In the genomic region with DNA sequence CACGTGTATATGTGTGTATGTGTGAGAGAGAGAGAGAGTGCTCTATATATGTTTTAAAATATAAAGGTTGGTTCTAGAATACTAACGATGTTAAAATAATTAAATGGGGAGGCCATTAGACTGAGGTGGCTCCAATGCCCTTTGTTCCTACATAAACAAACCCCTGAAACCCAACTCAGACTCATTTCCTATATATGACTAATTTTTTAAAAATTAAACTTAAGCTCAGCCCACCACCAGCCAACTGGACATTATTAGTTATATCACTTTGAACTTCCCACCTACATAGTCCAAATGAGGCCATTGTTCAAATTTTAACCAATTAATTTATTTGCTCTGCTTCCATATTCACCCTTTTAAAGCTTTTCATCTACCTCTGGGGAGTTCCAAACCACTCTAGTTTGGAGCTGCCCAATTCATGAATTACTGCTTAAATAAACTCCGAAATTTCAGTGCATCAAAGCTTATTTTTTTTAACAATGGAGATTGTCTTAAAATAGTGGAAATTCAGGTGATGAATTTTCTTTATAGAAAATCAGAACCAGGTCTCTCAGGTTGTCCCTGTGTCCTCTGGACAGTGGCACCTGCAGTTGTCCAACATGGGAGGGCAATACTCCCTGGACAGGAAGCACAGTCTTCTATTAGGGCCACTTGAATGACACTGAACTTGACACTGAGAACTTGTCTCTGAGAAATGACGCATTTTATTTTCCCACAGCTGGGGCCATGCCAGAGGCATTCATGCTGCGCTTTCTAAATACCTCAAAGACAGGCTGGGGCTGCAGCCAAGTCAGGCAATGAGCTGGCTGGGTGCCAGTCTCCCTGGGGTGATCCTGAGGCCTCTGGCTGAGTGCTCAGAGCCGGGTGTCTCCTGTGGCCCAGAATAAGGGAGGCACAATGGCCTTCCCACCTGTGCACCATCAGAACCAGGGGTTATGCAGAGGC, we compare ENCODE assay signal across 8 cellular contexts.
DNase-seq lines count a peak whose midpoint lies in the region; ATAC-seq and TF ChIP-seq lines count a peak whose summit lies in the region.

No MANE protein-coding gene starts in this region.

- no peaks in the 10 kb centered on the region for H3K27me3 ChIP-seq in cardiac muscle cell

- no peaks in the 10 kb centered on the region for H3K36me3 ChIP-seq in cardiac muscle cell

- H3K9me3 ChIP-seq in cardiac muscle cell (ENCODE audit: low read depth) = no peaks in the 10 kb centered on the region

- no peak overlapping the region for H3K4me3 ChIP-seq in cardiac muscle cell

- H3K27ac ChIP-seq in cardiac muscle cell = no peak overlapping the region

- in situ Hi-C loops in SK-MEL-5 (cut with HindIII; ENCODE audit: low pct_unique_long_range_greater_than_20kb, low sequenced_read_pairs) = no loop called here

- peak; percentile 85 for DNase-seq in HT-29 (ENCODE audit: low spot score)
- peak; percentile 2 for DNase-seq in SK-MEL-5 (ENCODE audit: low read depth, low spot score)
- DNase-seq in cardiac muscle cell (ENCODE audit: low read depth in 1 of 2, low spot score in 1 of 2) = peak; percentile 56 to 98
- DNase-seq in stromal cell of bone marrow (ENCODE audit: low read depth) = peak; percentile 66
- DNase-seq in NCI-H526 treated with DMSO at 0.1 percent for 48 hours (lab: John Stamatoyannopoulos, UW) = no peak

- no peak for TF ChIP-seq CTCF in cardiac muscle cell (IDR thresholded peaks at IDR 0.05; ENCODE audit: low read depth, low read length)

- ATAC-seq in HG03095 (IDR thresholded peaks at IDR 0.05; ENCODE audit: unreplicated experiment) (no peak), HG03439 (IDR thresholded peaks at IDR 0.05; ENCODE audit: unreplicated experiment) (no peak), HG03280 (IDR thresholded peaks at IDR 0.05; ENCODE audit: unreplicated experiment) (no peak)

- no peaks in the 10 kb centered on the region for H3K4me1 ChIP-seq in cardiac muscle cell (ENCODE audit: low read depth)
